Comparison of ENCODE assay signal across 2 cellular contexts in the genomic region with DNA sequence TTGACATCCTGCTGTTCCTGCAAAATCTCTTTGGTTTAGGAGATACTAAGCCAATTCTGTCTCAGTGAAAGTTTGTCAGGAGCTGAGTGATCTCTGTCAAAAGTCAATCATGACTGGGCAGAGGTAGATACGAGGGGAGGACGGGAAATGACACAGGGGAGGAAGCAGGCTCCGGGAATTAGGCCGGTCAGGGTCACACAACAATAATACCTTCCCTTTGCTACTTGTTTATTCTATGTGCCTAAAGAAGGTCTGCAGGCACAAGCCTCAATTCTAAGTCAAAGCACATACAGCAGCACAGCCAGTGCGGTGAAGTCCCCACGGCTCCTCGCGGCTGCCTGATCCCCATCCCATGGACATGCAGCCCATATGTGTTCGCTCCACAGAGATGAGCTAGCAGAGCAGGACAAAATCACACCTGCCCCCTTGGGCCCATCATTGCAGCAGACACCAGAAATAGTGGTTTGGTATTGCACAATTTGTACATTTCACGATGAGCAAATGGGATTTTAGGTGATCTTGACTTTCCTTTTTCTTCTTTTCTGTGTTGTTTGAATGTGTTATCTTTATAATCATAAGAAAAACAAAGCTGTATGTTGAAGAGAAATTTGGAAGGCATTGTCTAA.
TF ChIP-seq lines count a peak whose summit lies in the region.

No MANE protein-coding gene starts in this region.

TF ChIP-seq in HepG2, 621 proteins besides CTCF, POLR2A, EP300 and RAD21:
- peak; percentile 77; the same call in 1 of the 2 replicates for TF ChIP-seq CEBPB (IDR thresholded peaks at IDR 0.05; ENCODE audit: borderline replicate concordance, low read depth, low read length)
- no peak for TF ChIP-seq ZNF263 (CRISPR knock-in tag; IDR thresholded peaks at IDR 0.05)

TF ChIP-seq in H1, 55 proteins besides CTCF, POLR2A, EP300 and RAD21:
- TF ChIP-seq MAFK (IDR thresholded peaks at IDR 0.05; ENCODE audit: low read depth, low read length) (no peak), SUZ12 (IDR thresholded peaks at IDR 0.05; ENCODE audit: low read length) (no peak), ZNF274 (IDR thresholded peaks at IDR 0.05; ENCODE audit: borderline replicate concordance, extremely low read depth, low read length) (no peak), HDAC2 (IDR thresholded peaks at IDR 0.05; ENCODE audit: borderline replicate concordance in 1 of 2, low read depth in 2 of 2, low read length in 2 of 2) (no peak), CHD1 (IDR thresholded peaks at IDR 0.05; ENCODE audit: low read depth, low read length) (no peak), TEAD4 (IDR thresholded peaks at IDR 0.05; ENCODE audit: low read depth, low read length) (no peak), TAF1 (IDR thresholded peaks at IDR 0.05; ENCODE audit: low read depth, low read length) (no peak), NANOG (IDR thresholded peaks at IDR 0.05; ENCODE audit: insufficient read depth, low read depth, low read length, poor library complexity, severe bottlenecking) (no peak), KDM1A (IDR thresholded peaks at IDR 0.05; ENCODE audit: borderline replicate concordance, low read length) (no peak), SP4 (IDR thresholded peaks at IDR 0.05; ENCODE audit: low read length) (no peak), YY1 (IDR thresholded peaks at IDR 0.05; ENCODE audit: low read depth, low read length) (no peak), RBBP5 (IDR thresholded peaks at IDR 0.05; ENCODE audit: borderline replicate concordance, low read depth, low read length) (no peak), PHF8 (conservative IDR thresholded peaks at IDR 0.05; ENCODE audit: low read depth, low read length) (no peak), TBP (IDR thresholded peaks at IDR 0.05; ENCODE audit: low read depth, low read length) (no peak), NRF1 (IDR thresholded peaks at IDR 0.05; ENCODE audit: low read depth, low read length) (no peak), GABPA (IDR thresholded peaks at IDR 0.05; ENCODE audit: borderline replicate concordance, insufficient read depth, low read length) (no peak)
- TF ChIP-seq, protein P1, sequence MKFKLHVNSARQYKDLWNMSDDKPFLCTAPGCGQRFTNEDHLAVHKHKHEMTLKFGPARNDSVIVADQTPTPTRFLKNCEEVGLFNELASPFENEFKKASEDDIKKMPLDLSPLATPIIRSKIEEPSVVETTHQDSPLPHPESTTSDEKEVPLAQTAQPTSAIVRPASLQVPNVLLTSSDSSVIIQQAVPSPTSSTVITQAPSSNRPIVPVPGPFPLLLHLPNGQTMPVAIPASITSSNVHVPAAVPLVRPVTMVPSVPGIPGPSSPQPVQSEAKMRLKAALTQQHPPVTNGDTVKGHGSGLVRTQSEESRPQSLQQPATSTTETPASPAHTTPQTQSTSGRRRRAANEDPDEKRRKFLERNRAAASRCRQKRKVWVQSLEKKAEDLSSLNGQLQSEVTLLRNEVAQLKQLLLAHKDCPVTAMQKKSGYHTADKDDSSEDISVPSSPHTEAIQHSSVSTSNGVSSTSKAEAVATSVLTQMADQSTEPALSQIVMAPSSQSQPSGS (IDR thresholded peaks at IDR 0.05; ENCODE audit: low read length), result no peak
TF ChIP-seq in H1: peak in this region for 0.
